ENCODE assay signal across 13 cellular contexts in genomic region chr16:57606847-57607501, GRCh38. TPM values are rescaled to one million over a fixed set of nuclear protein-coding genes. Genes with fewer than 3 reads are reported as not detected.
A peak's percentile ranks its signal among the peaks of the same experiment; 100 is the strongest.
DNase-seq lines count a peak whose midpoint lies in the region; ATAC-seq, FAIRE-seq and TF ChIP-seq lines count a peak whose summit lies in the region.
"Had no signal": no experiment of that assay in that cellular context is flagged by ENCODE, and none has a peak within 500 bp of the region (broad histone marks: within the 10 kb centered on the region; RNA-seq: fewer than 3 reads in every experiment).

No MANE protein-coding gene starts in this region.

- H3K36me3 ChIP-seq in endocrine pancreas (ENCODE audit: control insufficient read depth, insufficient read depth, low read length): no peaks in the 10 kb centered on the region
- H3K36me3 ChIP-seq in pancreas: no peaks in the 10 kb centered on the region

- peak overlapping the region; percentile 71 for H3K4me3 ChIP-seq in endocrine pancreas (ENCODE audit: control insufficient read depth, insufficient read depth, low read length)
- H3K4me3 ChIP-seq in pancreas: peak overlapping the region in 2 of 4 donors; percentile 1 to 27

- intact Hi-C loops in pancreas (cut with DNase I): no loop called here

- ATAC-seq in pancreas (peak; percentile 76 to 87 (median 80)), HG03520 (IDR thresholded peaks at IDR 0.05; ENCODE audit: unreplicated experiment) (no peak), GM18517 (IDR thresholded peaks at IDR 0.05; ENCODE audit: unreplicated experiment) (no peak)

- no peaks in the 10 kb centered on the region for H3K9me3 ChIP-seq in endocrine pancreas (ENCODE audit: control insufficient read depth, low read length)
- no peaks in the 10 kb centered on the region for H3K9me3 ChIP-seq in pancreas

- peak overlapping the region; percentile 71 to 96 (median 83) for H3K27ac ChIP-seq in pancreas
- H3K27ac ChIP-seq: VCaP had no signal

- DNase-seq in NCI-H748 (lab: John Stamatoyannopoulos, UW; ENCODE audit: unreplicated experiment) (peak; percentile 2), NCI-H748 treated with DMSO at 0.1 percent for 48 hours (lab: John Stamatoyannopoulos, UW) (no peak), NCI-H146 (lab: John Stamatoyannopoulos, UW) (peak; percentile 93), pancreas (peak; percentile 79 to 92 (median 88)), NOMO-1 treated with DMSO at 0.1 percent for 48 hours (lab: John Stamatoyannopoulos, UW; ENCODE audit: unreplicated experiment) (no peak)
- DNase-seq: activated gamma-delta T cell treated with Interleukin-2 at 50 U/mL for 16 hours, NCI-H187 treated with DMSO at 0.1 percent for 48 hours had no signal

- 35 to 37% methylated on average over 11 of the region's 11 CpGs for WGBS in pancreas, 2 donors

- peaks cover 21% of the 10 kb centered on the region for H3K4me1 ChIP-seq in endocrine pancreas (ENCODE audit: control insufficient read depth, insufficient read depth, low read length)
- peaks cover 57 to 71% (median 60%) of the 10 kb centered on the region in 3 donors for H3K4me1 ChIP-seq in pancreas

- no peak overlapping the region for H3K9ac ChIP-seq in endocrine pancreas (ENCODE audit: control insufficient read depth, insufficient read depth, low read length)

- no peak for TF ChIP-seq CTCF in pancreas (IDR thresholded peaks at IDR 0.05)

- FAIRE-seq in pancreas (lab: Jason Lieb, UNC): no peak
- FAIRE-seq: colon, keratinocyte had no signal

- H3K27me3 ChIP-seq in endocrine pancreas (ENCODE audit: control insufficient read depth, insufficient read depth, low read length) (no peaks in the 10 kb centered on the region), pancreas (no peaks in the 10 kb centered on the region)

RNA-seq across cellular contexts. Expression of gene ADGRG1, which starts 21.5 kb away (rescaled TPM):
- 100 to 1,000 TPM in 1 of 6 donors, 10 to 100 TPM in 5; 51.3 to 102 (median 94.0) TPM for total RNA-seq in pancreas
- polyA plus RNA-seq in pancreas: 10 to 100 TPM; 36.4 to 47.6 TPM

Comparison
In these comparisons a context has a peak if more than half of its experiments do, and no peak if none do; other contexts are left out.
1. DNase-seq: peak in NCI-H748 (single experiment), NCI-H146 (single experiment) and pancreas (6 of 6); none in NCI-H748 treated with DMSO at 0.1 percent for 48 hours (single experiment) and NOMO-1 treated with DMSO at 0.1 percent for 48 hours (single experiment).
2. ATAC-seq: peak in pancreas (4 of 4); none in HG03520 (single experiment) and GM18517 (single experiment).